8 cellular contexts compared by ENCODE assay signal in the genomic region with DNA sequence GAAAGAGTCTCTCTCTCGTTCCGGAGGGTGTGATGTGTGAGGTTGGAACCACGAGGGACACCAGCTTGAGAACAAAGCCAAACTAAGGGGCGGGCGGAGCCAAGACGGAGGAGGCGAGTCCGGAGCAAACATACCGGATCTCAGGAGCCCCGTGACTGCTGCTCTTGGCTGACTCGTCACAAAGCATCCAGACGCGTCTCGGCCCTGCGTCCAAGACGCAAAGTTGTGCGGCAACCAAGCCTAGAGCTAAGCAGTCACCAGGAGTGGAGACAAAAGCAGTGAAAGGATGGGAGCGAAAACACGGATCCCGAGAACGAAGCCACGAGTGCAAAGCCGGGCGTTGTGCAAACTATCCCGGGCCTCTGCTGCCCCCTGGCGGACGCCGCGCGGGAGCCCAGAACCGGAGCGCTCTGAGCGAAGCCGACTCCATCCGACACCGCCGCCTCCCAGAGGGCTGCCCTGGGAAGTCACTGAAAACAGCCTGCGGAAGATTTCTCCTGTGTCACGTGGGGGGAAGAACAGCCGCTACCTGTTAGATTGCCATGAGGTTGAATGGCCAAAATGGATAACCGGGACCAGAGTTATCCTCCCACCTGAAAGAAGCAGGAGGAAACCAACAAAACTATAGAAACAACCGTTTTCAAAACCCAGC. TPM values are rescaled to one million over a fixed set of nuclear protein-coding genes. Genes with fewer than 3 reads are reported as not detected.
A peak's percentile ranks its signal among the peaks of the same experiment; 100 is the strongest.
DNase-seq lines count a peak whose midpoint lies in the region; ATAC-seq and TF ChIP-seq lines count a peak whose summit lies in the region.

No MANE protein-coding gene starts in this region.

- H3K4me3 Mint-ChIP-seq in activated CD4-positive, alpha-beta T cell treated with anti-CD3 and anti-CD28 coated beads for 36 hours: peak overlapping the region; percentile 79

- no peaks in the 10 kb centered on the region for H3K36me3 Mint-ChIP-seq in activated CD4-positive, alpha-beta T cell treated with anti-CD3 and anti-CD28 coated beads for 36 hours (ENCODE audit: low read depth)

- H3K9me3 Mint-ChIP-seq in activated CD4-positive, alpha-beta T cell treated with anti-CD3 and anti-CD28 coated beads for 36 hours (ENCODE audit: low read depth): no peaks in the 10 kb centered on the region

- peaks cover 20% of the 10 kb centered on the region for H3K4me1 ChIP-seq in ACC112 (ENCODE audit: control insufficient read depth, insufficient read depth, low read length, unreplicated experiment)

- peak overlapping the region; percentile 89 for H2AFZ ChIP-seq in ACC112 (ENCODE audit: low read length, unreplicated experiment)

- no peaks in the 10 kb centered on the region for H3K36me3 ChIP-seq in ACC112 (ENCODE audit: insufficient read depth, low read length)

- H3K27me3 Mint-ChIP-seq in activated CD4-positive, alpha-beta T cell treated with anti-CD3 and anti-CD28 coated beads for 36 hours: peaks cover 54% of the 10 kb centered on the region

- DNase-seq in NCI-H2227 (lab: John Stamatoyannopoulos, UW; ENCODE audit: unreplicated experiment): peak; percentile 88
- DNase-seq in activated CD4-positive, alpha-beta T cell treated with anti-CD3 and anti-CD28 coated beads for 36 hours: peak; percentile 92
- peak; percentile 85 for DNase-seq in choroid plexus epithelial cell (ENCODE audit: low read depth)
- peak; percentile 88 for DNase-seq in kidney tubule cell (ENCODE audit: low spot score)
- peak; percentile 59 to 82 for DNase-seq in stimulated activated CD4-positive, alpha-beta T cell treated with anti-CD3 and anti-CD28 coated beads, Interleukin-15, amount 100 ng/mL, for 48 hours (ENCODE audit: low read depth in 2 of 2)

- intact Hi-C loops in activated CD4-positive, alpha-beta T cell treated with anti-CD3 and anti-CD28 coated beads for 36 hours (cut with DNase I, micrococcal nuclease): loop anchor here (2.0 to 5.0 kb wide), 4 partner anchors 14 to 1194 kb away; a partner anchor contains a TSS

- POLR2A ChIA-PET in activated CD4-positive, alpha-beta T cell treated with anti-CD3 and anti-CD28 coated beads for 36 hours (lab: Charles Lee): no interaction called here

- no peaks in the 10 kb centered on the region for H3K27me3 ChIP-seq in ACC112 (ENCODE audit: insufficient read depth, low read length)

- H3K27ac Mint-ChIP-seq in activated CD4-positive, alpha-beta T cell treated with anti-CD3 and anti-CD28 coated beads for 36 hours: peak overlapping the region; percentile 52

- peak; percentile 98 for TF ChIP-seq CTCF in choroid plexus epithelial cell (conservative IDR thresholded peaks at IDR 0.05; ENCODE audit: low read depth, low read length)

- CTCF ChIA-PET in activated CD4-positive, alpha-beta T cell treated with anti-CD3 and anti-CD28 coated beads for 36 hours (lab: Charles Lee): interaction anchor here (0.7 to 2.2 kb wide), 7 partner anchors 9 to 1171 kb away, joined by 3 to 6 read pairs (median 4); no protein-coding TSS in a partner anchor

- H3K27ac ChIP-seq in ACC112 (ENCODE audit: low read depth, low read length): peak overlapping the region; percentile 17; the same call in 1 of the 2 replicates

- peak; percentile 71 for ATAC-seq in GM18861 (IDR thresholded peaks at IDR 0.05; ENCODE audit: unreplicated experiment)
- peak; percentile 91 for ATAC-seq in HG03108 (IDR thresholded peaks at IDR 0.05; ENCODE audit: unreplicated experiment)
- peak; percentile 92 for ATAC-seq in activated CD4-positive, alpha-beta T cell treated with anti-CD3 and anti-CD28 coated beads for 36 hours

- H3K4me3 ChIP-seq in ACC112 (ENCODE audit: low read depth, low read length) (peak overlapping the region; percentile 80), choroid plexus epithelial cell (ENCODE audit: low read depth, low read length) (peak overlapping the region; percentile 57)

- H3K79me2 ChIP-seq in ACC112 (ENCODE audit: control insufficient read depth, insufficient read depth, low read length, unreplicated experiment): no peaks in the 10 kb centered on the region

- H3K4me1 Mint-ChIP-seq in activated CD4-positive, alpha-beta T cell treated with anti-CD3 and anti-CD28 coated beads for 36 hours: peaks cover 17% of the 10 kb centered on the region

RNA-seq across cellular contexts. Expression of a gene that starts 46.4 kb away (rescaled TPM):
- total RNA-seq in activated CD4-positive, alpha-beta T cell treated with anti-CD3 and anti-CD28 coated beads for 36 hours: not detected

Comparison
In these comparisons a context has a peak if more than half of its experiments do, and no peak if none do; other contexts are left out.
1. Peak in every context shown above with its lines: DNase-seq, ATAC-seq, H3K4me3 ChIP-seq and H3K27ac ChIP-seq.